Comparison of ENCODE assay signal across 8 cellular contexts in genomic region chr17:48555183-48555615, GRCh38. TPM values are rescaled to one million over a fixed set of nuclear protein-coding genes. Genes with fewer than 3 reads are reported as not detected.
DNase-seq lines count a peak whose midpoint lies in the region; ATAC-seq and TF ChIP-seq lines count a peak whose summit lies in the region.

No MANE protein-coding gene starts in this region.

- H3K4me3 ChIP-seq in PC-9 (peak overlapping the region; percentile 42; the same call in 1 of the 2 replicates), neuron (ENCODE audit: low read length) (peak overlapping the region; percentile 23), neural progenitor cell (no peak overlapping the region)

- H3K4me1 Mint-ChIP-seq in activated CD4-positive, alpha-beta T cell treated with anti-CD3 and anti-CD28 coated beads, Interleukin-2, amount 10 ng/mL, durations not matched to agents 24 days and 14 days: peaks cover 8% of the 10 kb centered on the region
- peaks cover 7% of the 10 kb centered on the region for H3K4me1 Mint-ChIP-seq in stimulated activated memory B cell treated with anti-CD40 and anti-IgM and Interleukin-4, amounts not matched to agents 10 μg/mL and 1 μg/mL and 100 μg/mL, for 72 hours
- no peaks in the 10 kb centered on the region for H3K4me1 Mint-ChIP-seq in neural progenitor cell

- no peaks in the 10 kb centered on the region for H3K79me2 ChIP-seq in PC-9 (ENCODE audit: low read depth)
- H3K79me2 ChIP-seq in neural progenitor cell (ENCODE audit: low read depth): no peaks in the 10 kb centered on the region

- intact Hi-C loops in activated CD4-positive, alpha-beta T cell treated with anti-CD3 and anti-CD28 coated beads, Interleukin-2, amount 10 ng/mL, durations not matched to agents 24 days and 14 days (cut with micrococcal nuclease): no loop called here
- intact Hi-C loops in PC-9 (cut with micrococcal nuclease; ENCODE audit: unreplicated experiment): no loop called here

- POLR2A ChIA-PET in PC-9 (lab: Charles Lee; ENCODE audit: unreplicated experiment): interaction anchor here (0.6 kb wide), 1 partner anchor 50 kb away, joined by 3 read pairs; no protein-coding TSS in a partner anchor

- H3K4me2 ChIP-seq in PC-9 (peak overlapping the region; percentile 67), neural progenitor cell (no peak overlapping the region)

- H3K27ac ChIP-seq in PC-9 (peak overlapping the region; percentile 34; the same call in 1 of the 2 replicates), neural progenitor cell (no peak overlapping the region)

- BruUV-seq in PC-9 (replicated peaks; lab: Mats Ljungman, UMichigan): no TSS peak

- no peaks in the 10 kb centered on the region for H4K20me1 ChIP-seq in PC-9 (ENCODE audit: insufficient read depth)
- peaks cover 95% of the 10 kb centered on the region for H4K20me1 ChIP-seq in neural progenitor cell (ENCODE audit: low read depth)

- no peaks in the 10 kb centered on the region for H3K9me2 ChIP-seq in PC-9 (ENCODE audit: insufficient read depth)

- no peak overlapping the region for H3K9ac ChIP-seq in neural progenitor cell

- no peak for DNase-seq in activated CD4-positive, alpha-beta T cell treated with anti-CD3 and anti-CD28 coated beads, Interleukin-2, amount 10 ng/mL, durations not matched to agents 24 days and 14 days
- no peak for DNase-seq in activated CD4-positive, alpha-beta T cell treated with anti-CD3 and anti-CD28 coated beads for 4 hours
- peak in 1 of 2 experiments; percentile 49 for DNase-seq in PC-9
- peak; percentile 13 to 19 for DNase-seq in erythroblast (lab: John Stamatoyannopoulos, UW)
- no peak for DNase-seq in GF-D8 (lab: John Stamatoyannopoulos, UW)
- DNase-seq in neural progenitor cell (ENCODE audit: low spot score): no peak

- H3K27me3 ChIP-seq in PC-9 (ENCODE audit: insufficient read depth, low read depth) (no peaks in the 10 kb centered on the region), neuron (ENCODE audit: insufficient read depth, low read length) (peaks cover 79% of the 10 kb centered on the region), neural progenitor cell (peaks cover 100% of the 10 kb centered on the region)

- H3K36me3 ChIP-seq in PC-9 (ENCODE audit: low read depth) (no peaks in the 10 kb centered on the region), neuron (ENCODE audit: insufficient read depth, low read length) (no peaks in the 10 kb centered on the region), neural progenitor cell (no peaks in the 10 kb centered on the region)

- peak overlapping the region; percentile 79 for H3K4me3 Mint-ChIP-seq in activated CD4-positive, alpha-beta T cell treated with anti-CD3 and anti-CD28 coated beads, Interleukin-2, amount 10 ng/mL, durations not matched to agents 24 days and 14 days
- H3K4me3 Mint-ChIP-seq in stimulated activated memory B cell treated with anti-CD40 and anti-IgM and Interleukin-4, amounts not matched to agents 10 μg/mL and 1 μg/mL and 100 μg/mL, for 72 hours: no peak overlapping the region
- H3K4me3 Mint-ChIP-seq in neural progenitor cell: no peak overlapping the region

- no peak for ATAC-seq in stimulated activated memory B cell treated with anti-CD40 and anti-IgM and Interleukin-4, amounts not matched to agents 10 μg/mL and 1 μg/mL and 100 μg/mL, for 72 hours

- H3K4me1 ChIP-seq in PC-9 (replicated peaks; ENCODE audit: insufficient read depth) (no peaks in the 10 kb centered on the region), neuron (ENCODE audit: insufficient read depth, low read length) (no peaks in the 10 kb centered on the region), neural progenitor cell (no peaks in the 10 kb centered on the region)

- H3K27me3 Mint-ChIP-seq in activated CD4-positive, alpha-beta T cell treated with anti-CD3 and anti-CD28 coated beads, Interleukin-2, amount 10 ng/mL, durations not matched to agents 24 days and 14 days: peaks cover 36% of the 10 kb centered on the region
- H3K27me3 Mint-ChIP-seq in stimulated activated memory B cell treated with anti-CD40 and anti-IgM and Interleukin-4, amounts not matched to agents 10 μg/mL and 1 μg/mL and 100 μg/mL, for 72 hours: peaks cover 81% of the 10 kb centered on the region
- peaks cover 94% of the 10 kb centered on the region for H3K27me3 Mint-ChIP-seq in neural progenitor cell (ENCODE audit: insufficient read depth, low read depth)

- TF ChIP-seq CTCF in PC-9 (conservative IDR thresholded peaks at IDR 0.05) (peak; percentile 29; the same call in 1 of the 2 replicates), neural progenitor cell (IDR thresholded peaks at IDR 0.05) (no peak)

- H3F3A ChIP-seq in PC-9 (ENCODE audit: insufficient read depth, low read depth) (no peaks in the 10 kb centered on the region), neural progenitor cell (ENCODE audit: low read depth) (peaks cover 11% of the 10 kb centered on the region)

- CTCF ChIA-PET in PC-9 (lab: Charles Lee): interaction anchor here (0.5 kb wide), 1 partner anchor 693 kb away, joined by 4 read pairs; no protein-coding TSS in a partner anchor

- TF ChIP-seq POLR2A in erythroblast (IDR thresholded peaks at IDR 0.05; ENCODE audit: low read length): no peak

- H3K9me3 ChIP-seq in PC-9 (ENCODE audit: insufficient read depth, low read depth) (no peaks in the 10 kb centered on the region), neuron (ENCODE audit: low read length) (no peaks in the 10 kb centered on the region), neural progenitor cell (ENCODE audit: low read depth) (no peaks in the 10 kb centered on the region)

- peak overlapping the region; percentile 75; the same call in 1 of the 2 replicates for H2AFZ ChIP-seq in PC-9
- no peak overlapping the region for H2AFZ ChIP-seq in neuron (ENCODE audit: low read depth, low read length)
- H2AFZ ChIP-seq in neural progenitor cell (replicated peaks): no peak overlapping the region

- peak overlapping the region; percentile 75 for H3K27ac Mint-ChIP-seq in activated CD4-positive, alpha-beta T cell treated with anti-CD3 and anti-CD28 coated beads, Interleukin-2, amount 10 ng/mL, durations not matched to agents 24 days and 14 days
- H3K27ac Mint-ChIP-seq in stimulated activated memory B cell treated with anti-CD40 and anti-IgM and Interleukin-4, amounts not matched to agents 10 μg/mL and 1 μg/mL and 100 μg/mL, for 72 hours: no peak overlapping the region
- no peak overlapping the region for H3K27ac Mint-ChIP-seq in neural progenitor cell

- peaks cover 15% of the 10 kb centered on the region for H3K36me3 Mint-ChIP-seq in activated CD4-positive, alpha-beta T cell treated with anti-CD3 and anti-CD28 coated beads, Interleukin-2, amount 10 ng/mL, durations not matched to agents 24 days and 14 days (ENCODE audit: low read depth)
- no peaks in the 10 kb centered on the region for H3K36me3 Mint-ChIP-seq in stimulated activated memory B cell treated with anti-CD40 and anti-IgM and Interleukin-4, amounts not matched to agents 10 μg/mL and 1 μg/mL and 100 μg/mL, for 72 hours
- H3K36me3 Mint-ChIP-seq in neural progenitor cell: no peaks in the 10 kb centered on the region

- H3K9me3 Mint-ChIP-seq in activated CD4-positive, alpha-beta T cell treated with anti-CD3 and anti-CD28 coated beads, Interleukin-2, amount 10 ng/mL, durations not matched to agents 24 days and 14 days: no peaks in the 10 kb centered on the region
- H3K9me3 Mint-ChIP-seq in stimulated activated memory B cell treated with anti-CD40 and anti-IgM and Interleukin-4, amounts not matched to agents 10 μg/mL and 1 μg/mL and 100 μg/mL, for 72 hours: no peaks in the 10 kb centered on the region
- no peaks in the 10 kb centered on the region for H3K9me3 Mint-ChIP-seq in neural progenitor cell

RNA-seq across cellular contexts. Expression of gene HOXB2, which starts 10.3 kb away (rescaled TPM):
- total RNA-seq in activated CD4-positive, alpha-beta T cell treated with anti-CD3 and anti-CD28 coated beads, Interleukin-2, amount 10 ng/mL, durations not matched to agents 24 days and 14 days: 26.0 and 28.1 TPM in 2 replicates
- total RNA-seq in PC-9 (2021) (0.31 and 0.90 TPM in 2 replicates), neural progenitor cell (ENCODE audit: low replicate concordance) (not detected in 2 replicates)

RNA-seq across cellular contexts. Expression of gene HOXB4, which starts 23.0 kb away (rescaled TPM):
- 3.1 and 3.6 TPM in 2 replicates for total RNA-seq in activated CD4-positive, alpha-beta T cell treated with anti-CD3 and anti-CD28 coated beads, Interleukin-2, amount 10 ng/mL, durations not matched to agents 24 days and 14 days
- total RNA-seq in PC-9 (2021): 2.0 and 2.1 TPM in 2 replicates
- not detected in 2 replicates for total RNA-seq in neural progenitor cell (ENCODE audit: low replicate concordance)

RNA-seq across cellular contexts. Expression of gene HOXB1, which starts 24.4 kb away (rescaled TPM):
- not detected in 2 replicates for total RNA-seq in activated CD4-positive, alpha-beta T cell treated with anti-CD3 and anti-CD28 coated beads, Interleukin-2, amount 10 ng/mL, durations not matched to agents 24 days and 14 days
- not detected in 2 replicates for total RNA-seq in PC-9 (2021)
- total RNA-seq in neural progenitor cell (ENCODE audit: low replicate concordance): not detected in 2 replicates

RNA-seq across cellular contexts. Expression of gene HOXB3, which starts 34.8 kb away (rescaled TPM):
- 3.6 and 3.7 TPM in 2 replicates for total RNA-seq in activated CD4-positive, alpha-beta T cell treated with anti-CD3 and anti-CD28 coated beads, Interleukin-2, amount 10 ng/mL, durations not matched to agents 24 days and 14 days
- total RNA-seq in PC-9 (2021) (17.2 and 19.1 TPM in 2 replicates), neural progenitor cell (ENCODE audit: low replicate concordance) (not detected in 2 replicates)

RNA-seq across cellular contexts. Expression of gene HOXB5, which starts 38.4 kb away (rescaled TPM):
- total RNA-seq in activated CD4-positive, alpha-beta T cell treated with anti-CD3 and anti-CD28 coated beads, Interleukin-2, amount 10 ng/mL, durations not matched to agents 24 days and 14 days: not detected in 2 replicates
- total RNA-seq in PC-9 (2021) (8.3 and 12.9 TPM in 2 replicates), neural progenitor cell (ENCODE audit: low replicate concordance) (not detected in 2 replicates)

Comparison
In these comparisons a context has a peak if more than half of its experiments do, and no peak if none do; other contexts are left out.
1. DNase-seq: peak in erythroblast (2 of 2); none in activated CD4-positive, alpha-beta T cell treated with anti-CD3 and anti-CD28 coated beads, Interleukin-2, amount 10 ng/mL, durations not matched to agents 24 days and 14 days (single experiment), activated CD4-positive, alpha-beta T cell treated with anti-CD3 and anti-CD28 coated beads for 4 hours (0 of 2), GF-D8 (single experiment) and neural progenitor cell (single experiment).
2. RNA of gene HOXB2, which starts 10.3 kb away (total RNA-seq): 26.0 to 28.1 TPM in activated CD4-positive, alpha-beta T cell treated with anti-CD3 and anti-CD28 coated beads, Interleukin-2, amount 10 ng/mL, durations not matched to agents 24 days and 14 days; 0.31 to 0.90 TPM in PC-9 and not detected in neural progenitor cell; every median in the first group is over 10 times any median in the second.